8 cellular contexts compared by ENCODE assay signal in the genomic region with DNA sequence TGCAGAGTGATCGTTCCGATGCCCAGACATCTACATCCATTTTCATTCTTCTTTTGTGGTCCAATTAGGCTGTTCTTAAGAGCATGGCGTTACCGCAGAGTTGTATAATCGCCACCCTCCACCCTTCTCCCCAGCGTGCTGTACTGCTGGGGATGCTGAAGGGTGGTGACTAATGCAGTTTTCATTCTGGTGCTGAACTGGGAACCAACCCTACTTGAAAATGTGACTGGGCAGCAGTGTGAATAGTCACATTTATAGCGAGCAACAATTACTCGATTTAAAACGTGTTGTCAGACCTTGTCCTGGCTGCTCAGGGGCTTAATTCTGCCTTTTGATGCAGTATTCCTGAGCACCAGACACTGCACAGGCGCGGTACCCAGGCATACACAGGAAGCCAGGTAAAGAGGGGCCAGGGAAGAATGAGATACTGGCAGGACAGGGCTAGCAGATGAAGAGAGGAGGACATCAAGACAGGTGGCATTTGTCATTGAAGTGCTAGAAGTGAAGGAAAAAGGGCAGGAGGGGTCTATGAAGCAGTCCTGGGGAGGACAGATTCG. TPM values are rescaled to one million over a fixed set of nuclear protein-coding genes. Genes with fewer than 3 reads are reported as not detected.
DNase-seq lines count a peak whose midpoint lies in the region; ATAC-seq and TF ChIP-seq lines count a peak whose summit lies in the region.

No MANE protein-coding gene starts in this region.

- peak overlapping the region; percentile 76 for H3K9ac ChIP-seq in OCI-LY1 (ENCODE audit: low read length)

- no peak for DNase-seq in activated CD4-positive, alpha-beta T cell treated with anti-CD3 and anti-CD28 coated beads for 36 hours
- DNase-seq in activated CD4-positive, alpha-beta T cell treated with anti-CD3 and anti-CD28 coated beads, Interleukin-2, amount 50 U/mL, for 1 hour, result no peak
- no peak for DNase-seq in coronary artery (ENCODE audit: low spot score)
- DNase-seq in lower lobe of right lung, result no peak
- DNase-seq in GM20000 (ENCODE audit: low spot score), result no peak

- H3F3A ChIP-seq in OCI-LY1 (ENCODE audit: insufficient read depth, low read length), result no peaks in the 10 kb centered on the region

- H3K4me1 Mint-ChIP-seq in activated CD4-positive, alpha-beta T cell treated with anti-CD3 and anti-CD28 coated beads for 36 hours, result peaks cover 37% of the 10 kb centered on the region

- intact Hi-C loops in activated CD4-positive, alpha-beta T cell treated with anti-CD3 and anti-CD28 coated beads for 36 hours (cut with DNase I, micrococcal nuclease), result loop anchor here (1.0 to 10.0 kb wide), 11 partner anchors 20 to 1182 kb away; a partner anchor contains a TSS
- intact Hi-C loops in lower lobe of right lung (cut with DNase I), result no loop called here

- peak; percentile 63 for ATAC-seq in activated CD4-positive, alpha-beta T cell treated with anti-CD3 and anti-CD28 coated beads for 36 hours
- ATAC-seq in HG02798 (IDR thresholded peaks at IDR 0.05; ENCODE audit: poor library complexity, unreplicated experiment), result peak; percentile 10
- ATAC-seq in lower lobe of right lung, result peak; percentile 71 to 76

- H2AFZ ChIP-seq in OCI-LY1 (ENCODE audit: low read length), result no peak overlapping the region

- H3K9me3 ChIP-seq in OCI-LY1 (ENCODE audit: low read length) (no peaks in the 10 kb centered on the region), lower lobe of right lung (no peaks in the 10 kb centered on the region), thymus (ENCODE audit: control insufficient read depth) (no peaks in the 10 kb centered on the region)

- H3K4me1 ChIP-seq in OCI-LY1 (ENCODE audit: insufficient read depth, low read length, severe bottlenecking), result peaks cover 62% of the 10 kb centered on the region
- peaks cover 33% of the 10 kb centered on the region for H3K4me1 ChIP-seq in lower lobe of right lung
- peaks cover 9% of the 10 kb centered on the region for H3K4me1 ChIP-seq in thymus (ENCODE audit: control insufficient read depth, insufficient read depth, low read length)

- H3K36me3 ChIP-seq in OCI-LY1 (ENCODE audit: insufficient read depth, low read length) (peaks cover 17% of the 10 kb centered on the region; the same call in 1 of the 2 replicates), lower lobe of right lung (peaks cover 17% of the 10 kb centered on the region), thymus (ENCODE audit: control insufficient read depth, insufficient read depth) (peaks cover 4% of the 10 kb centered on the region)

- no peaks in the 10 kb centered on the region for H3K9me2 ChIP-seq in OCI-LY1 (ENCODE audit: low read depth, low read length)

- peaks cover 13% of the 10 kb centered on the region for H3K36me3 Mint-ChIP-seq in activated CD4-positive, alpha-beta T cell treated with anti-CD3 and anti-CD28 coated beads for 36 hours (ENCODE audit: low read depth)

- POLR2A ChIA-PET in activated CD4-positive, alpha-beta T cell treated with anti-CD3 and anti-CD28 coated beads for 36 hours (lab: Charles Lee), result interaction anchor here (1.5 kb wide), 1 partner anchor 70 kb away, joined by 4 read pairs; no protein-coding TSS in a partner anchor

- peak overlapping the region; percentile 95 for H3K27ac Mint-ChIP-seq in activated CD4-positive, alpha-beta T cell treated with anti-CD3 and anti-CD28 coated beads for 36 hours

- no peaks in the 10 kb centered on the region for H3K27me3 Mint-ChIP-seq in activated CD4-positive, alpha-beta T cell treated with anti-CD3 and anti-CD28 coated beads for 36 hours

- 22% methylated on average over 12 of the region's 12 CpGs for WGBS in thymus

- TF ChIP-seq CTCF in OCI-LY1 (IDR thresholded peaks at IDR 0.05; ENCODE audit: low read length) (no peak), coronary artery (IDR thresholded peaks at IDR 0.05) (no peak), lower lobe of right lung (IDR thresholded peaks at IDR 0.05) (no peak), GM20000 (IDR thresholded peaks at IDR 0.05; ENCODE audit: extremely low read depth, missing control alignments) (no peak)

- no peaks in the 10 kb centered on the region for H3K9me3 Mint-ChIP-seq in activated CD4-positive, alpha-beta T cell treated with anti-CD3 and anti-CD28 coated beads for 36 hours (ENCODE audit: low read depth)

- no peaks in the 10 kb centered on the region for H3K27me3 ChIP-seq in OCI-LY1 (ENCODE audit: insufficient read depth, low read length)
- H3K27me3 ChIP-seq in lower lobe of right lung (ENCODE audit: low read depth), result no peaks in the 10 kb centered on the region
- no peaks in the 10 kb centered on the region for H3K27me3 ChIP-seq in thymus (ENCODE audit: control insufficient read depth, insufficient read depth)

- H3K4me3 ChIP-seq in OCI-LY1 (ENCODE audit: low read depth, low read length, poor library complexity, severe bottlenecking) (peak overlapping the region; percentile 79), coronary artery (peak overlapping the region; percentile 98), lower lobe of right lung (peak overlapping the region; percentile 81), thymus (ENCODE audit: low read length) (peak overlapping the region; percentile 75)

- CTCF ChIA-PET in activated CD4-positive, alpha-beta T cell treated with anti-CD3 and anti-CD28 coated beads for 36 hours (lab: Charles Lee), result interaction anchor here (1.0 kb wide), 1 partner anchor 83 kb away, joined by 3 read pairs; no protein-coding TSS in a partner anchor

- peaks cover 35% of the 10 kb centered on the region for H3K79me2 ChIP-seq in OCI-LY1 (ENCODE audit: insufficient read depth, low read length)

- H3K27ac ChIP-seq in OCI-LY1 (ENCODE audit: low read depth, low read length, poor library complexity, severe bottlenecking), result peak overlapping the region; percentile 67
- H3K27ac ChIP-seq in coronary artery, result peak overlapping the region; percentile 97 to 99
- H3K27ac ChIP-seq in lower lobe of right lung, result peak overlapping the region; percentile 94
- H3K27ac ChIP-seq in thymus (ENCODE audit: low read depth), result peak overlapping the region; percentile 90

- peak overlapping the region; percentile 88 for H3K4me2 ChIP-seq in OCI-LY1 (ENCODE audit: low read length)

- peak overlapping the region; percentile 82 for H3K4me3 Mint-ChIP-seq in activated CD4-positive, alpha-beta T cell treated with anti-CD3 and anti-CD28 coated beads for 36 hours

- no peaks in the 10 kb centered on the region for H4K20me1 ChIP-seq in OCI-LY1 (ENCODE audit: insufficient read depth, low read length)

RNA-seq across cellular contexts. Expression of a gene that starts 0.7 kb away (rescaled TPM):
- total RNA-seq in activated CD4-positive, alpha-beta T cell treated with anti-CD3 and anti-CD28 coated beads for 36 hours, result 10 to 100 TPM; 27.1 to 27.4 TPM
- total RNA-seq in lower lobe of right lung, result 24.1 TPM
- 36.0 TPM for polyA plus RNA-seq in thymus

RNA-seq across cellular contexts. Expression of a gene that starts 23.6 kb away (rescaled TPM):
- under 1 TPM; 0.25 to 0.46 TPM for total RNA-seq in activated CD4-positive, alpha-beta T cell treated with anti-CD3 and anti-CD28 coated beads for 36 hours
- total RNA-seq in lower lobe of right lung, result 0.95 TPM
- polyA plus RNA-seq in thymus, result 0.16 TPM

Comparison
In these comparisons a context has a peak if more than half of its experiments do, and no peak if none do; other contexts are left out.
1. ATAC-seq: peak in every context shown above with its lines; median percentile 74 in lower lobe of right lung; 63 in activated CD4-positive, alpha-beta T cell treated with anti-CD3 and anti-CD28 coated beads for 36 hours; 10 in HG02798.